29 cellular contexts compared by ENCODE assay signal in genomic region chr1:71784989-71785388, GRCh38.
"Had no signal": no experiment of that assay in that cellular context is flagged by ENCODE, and none has a peak within 500 bp of the region (broad histone marks: within the 10 kb centered on the region; RNA-seq: fewer than 3 reads in every experiment).

No MANE protein-coding gene starts in this region.

- H3K27ac ChIP-seq: colonic mucosa, esophagus muscularis mucosa, foreskin keratinocyte, gastroesophageal sphincter, heart right ventricle, lower lobe of right lung, neural progenitor cell, prostate gland, right atrium auricular region, sigmoid colon, stomach, thyroid gland, vagina had no signal

- H3K36me3 Mint-ChIP-seq: immature natural killer cell; neural progenitor cell; stimulated activated effector memory CD8-positive, alpha-beta T cell treated with anti-CD3 and anti-CD28 coated beads, Interleukin-12 subunit alpha, Interleukin-12 subunit beta, amount 100 ng/mL, for 72 hours had no signal

- H3K9ac ChIP-seq: neural progenitor cell had no signal

- H3K27me3 ChIP-seq: colonic mucosa, esophagus muscularis mucosa, foreskin keratinocyte, gastroesophageal sphincter, heart right ventricle, neural progenitor cell, right atrium auricular region, sigmoid colon, stomach, thyroid gland, vagina had no signal

- H3K4me3 ChIP-seq: colonic mucosa, esophagus muscularis mucosa, gastroesophageal sphincter, heart right ventricle, lower lobe of right lung, neural progenitor cell, prostate gland, right atrium auricular region, sigmoid colon, stomach, thyroid gland, vagina had no signal

- H3K36me3 ChIP-seq: colonic mucosa, esophagus muscularis mucosa, gastroesophageal sphincter, heart right ventricle, lower lobe of right lung, neural progenitor cell, prostate gland, right atrium auricular region, sigmoid colon, stomach, thyroid gland, vagina had no signal

- H3K4me3 Mint-ChIP-seq: dendritic cell treated with granulocyte-macrophage colony-stimulating factor and Interleukin-4, amounts not matched to agents 40 ng/mL and 50 ng/mL, for 4 days; endodermal cell; immature natural killer cell; natural killer cell; neural progenitor cell; stimulated activated effector memory CD8-positive, alpha-beta T cell treated with anti-CD3 and anti-CD28 coated beads, Interleukin-12 subunit alpha, Interleukin-12 subunit beta, amount 100 ng/mL, for 72 hours had no signal

- H3K9me3 Mint-ChIP-seq: dendritic cell treated with granulocyte-macrophage colony-stimulating factor and Interleukin-4, amounts not matched to agents 40 ng/mL and 50 ng/mL, for 4 days; endodermal cell; neural progenitor cell had no signal

- H2AFZ ChIP-seq: neural progenitor cell had no signal

- H3K27ac Mint-ChIP-seq: dendritic cell treated with granulocyte-macrophage colony-stimulating factor and Interleukin-4, amounts not matched to agents 40 ng/mL and 50 ng/mL, for 4 days; endodermal cell; immature natural killer cell; natural killer cell; neural progenitor cell; stimulated activated effector memory CD8-positive, alpha-beta T cell treated with anti-CD3 and anti-CD28 coated beads, Interleukin-12 subunit alpha, Interleukin-12 subunit beta, amount 100 ng/mL, for 72 hours had no signal

- H3K4me2 ChIP-seq: neural progenitor cell had no signal

- ATAC-seq: foreskin keratinocyte; gastroesophageal sphincter; left colon; lower lobe of right lung; natural killer cell; stimulated activated effector memory CD8-positive, alpha-beta T cell treated with anti-CD3 and anti-CD28 coated beads, Interleukin-12 subunit alpha, Interleukin-12 subunit beta, amount 100 ng/mL, for 72 hours had no signal

- H3K27me3 Mint-ChIP-seq: dendritic cell treated with granulocyte-macrophage colony-stimulating factor and Interleukin-4, amounts not matched to agents 40 ng/mL and 50 ng/mL, for 4 days had no signal

- H3K9me3 ChIP-seq: colonic mucosa, esophagus muscularis mucosa, gastroesophageal sphincter, heart right ventricle, lower lobe of right lung, prostate gland, right atrium auricular region, sigmoid colon, stomach, thyroid gland, vagina had no signal

- H3K4me1 ChIP-seq: colonic mucosa, foreskin keratinocyte, lower lobe of right lung, neural progenitor cell, prostate gland, thyroid gland had no signal

- DNase-seq: effector CD8-positive, alpha-beta T cell; endodermal cell; foreskin keratinocyte; heart right ventricle; hypothalamus; immature natural killer cell; islet precursor cell; kidney glomerular epithelial cell; left colon; left ventricle myocardium superior; lower lobe of right lung; natural killer cell; nucleus accumbens; sigmoid colon; stimulated activated CD4-positive, alpha-beta T cell treated with anti-CD3 and anti-CD28 coated beads, Interleukin-2, amount 100 ng/mL, for 24 hours; stimulated activated CD4-positive, alpha-beta T cell treated with anti-CD3 and anti-CD28 coated beads, Interleukin-4, amount 100 ng/mL, for 24 hours; stimulated activated naive CD4-positive, alpha-beta T cell treated with Interleukin-2 at 50 U/mL for 16 hours; stomach; thyroid gland; trophoblast cell had no signal

- H3K4me1 Mint-ChIP-seq: endodermal cell; natural killer cell; neural progenitor cell; stimulated activated effector memory CD8-positive, alpha-beta T cell treated with anti-CD3 and anti-CD28 coated beads, Interleukin-12 subunit alpha, Interleukin-12 subunit beta, amount 100 ng/mL, for 72 hours had no signal
